Comparison of ENCODE assay signal across 24 cellular contexts in genomic region chr4:73673286-73673685, GRCh38. TPM values are rescaled to one million over a fixed set of nuclear protein-coding genes. Genes with fewer than 3 reads are reported as not detected.
A peak's percentile ranks its signal among the peaks of the same experiment; 100 is the strongest.
DNase-seq lines count a peak whose midpoint lies in the region; ATAC-seq and TF ChIP-seq lines count a peak whose summit lies in the region.
"Had no signal": no experiment of that assay in that cellular context is flagged by ENCODE, and none has a peak within 500 bp of the region (broad histone marks: within the 10 kb centered on the region; RNA-seq: fewer than 3 reads in every experiment).

No MANE protein-coding gene starts in this region.

- 78 to 80% methylated on average over 9 of the region's 9 CpGs for WGBS in heart right ventricle, 2 donors
- 97% methylated on average over 7 of the region's 9 CpGs for WGBS in mesenchymal stem cell

- H3K27me3 ChIP-seq in PC-3 (ENCODE audit: low read length) = no peaks in the 10 kb centered on the region
- H3K27me3 ChIP-seq in heart right ventricle = no peaks in the 10 kb centered on the region
- no peaks in the 10 kb centered on the region for H3K27me3 ChIP-seq in mesenchymal stem cell (ENCODE audit: control insufficient read depth in 1 of 2, insufficient read depth in 1 of 2, low read length in 2 of 2)
- H3K27me3 ChIP-seq: MG63, Peyer's patch had no signal

- POLR2A ChIA-PET in PC-3 (lab: Charles Lee; ENCODE audit: unreplicated experiment) = interaction anchor here (0.6 kb wide), 1 partner anchor 62 kb away, joined by 3 read pairs; no protein-coding TSS in a partner anchor

- H4K20me1 ChIP-seq in PC-3 (ENCODE audit: low read length) = no peaks in the 10 kb centered on the region

- peak overlapping the region; percentile 6 for H2BK15ac ChIP-seq in mesenchymal stem cell (ENCODE audit: low read depth, poor library complexity, severe bottlenecking)

- H4K8ac ChIP-seq in mesenchymal stem cell (ENCODE audit: low read length) = no peak overlapping the region

- no peak overlapping the region for H3K23ac ChIP-seq in mesenchymal stem cell (ENCODE audit: low read length in 2 of 2)

- no peak overlapping the region for H3K4ac ChIP-seq in mesenchymal stem cell (ENCODE audit: low read depth in 1 of 2, low read length in 2 of 2)

- H3K4me1 ChIP-seq in PC-3 (ENCODE audit: insufficient read depth, low read length) = peaks cover 48% of the 10 kb centered on the region
- H3K4me1 ChIP-seq in heart right ventricle = peaks cover 0 to 8% (median 0%) of the 10 kb centered on the region in 9 donors
- peaks cover 2% of the 10 kb centered on the region for H3K4me1 ChIP-seq in mesenchymal stem cell (ENCODE audit: control insufficient read depth, insufficient read depth, low read depth, low read length)
- H3K4me1 ChIP-seq: Peyer's patch had no signal

- intact Hi-C loops in PC-3 (cut with micrococcal nuclease) (no loop called here), heart right ventricle (cut with DNase I) (no loop called here)

- H3K9me2 ChIP-seq in PC-3 (replicated peaks; ENCODE audit: low read length) = no peaks in the 10 kb centered on the region

- H3K27ac ChIP-seq in PC-3 (ENCODE audit: low read length) (peak overlapping the region; percentile 84), epithelial cell of prostate (peak overlapping the region; percentile 48), heart right ventricle (peak overlapping the region in 3 of 10 donors; percentile 7 to 47 (median 31)), mesenchymal stem cell (ENCODE audit: low read length, poor library complexity, severe bottlenecking) (no peak overlapping the region)
- H3K27ac ChIP-seq: C4-2B, Peyer's patch had no signal

- H3K4me3 ChIP-seq in PC-3 (ENCODE audit: low read length) (no peak overlapping the region), heart right ventricle (no peak overlapping the region), mesenchymal stem cell (ENCODE audit: insufficient read depth in 1 of 2, low read depth in 1 of 2, low read length in 2 of 2) (no peak overlapping the region)
- H3K4me3 ChIP-seq: MG63, Peyer's patch had no signal

- H2AK5ac ChIP-seq in mesenchymal stem cell (ENCODE audit: low read length, severe bottlenecking) = peak overlapping the region; percentile 8

- H2BK5ac ChIP-seq in mesenchymal stem cell (ENCODE audit: low read depth, low read length, poor library complexity, severe bottlenecking) = no peak overlapping the region

- no peak overlapping the region for H2AFZ ChIP-seq in PC-3 (ENCODE audit: low read length)
- H2AFZ ChIP-seq in mesenchymal stem cell (ENCODE audit: low read depth, low read length) = no peak overlapping the region

- peak overlapping the region; percentile 42 for H3K9ac ChIP-seq in PC-3 (ENCODE audit: low read length)
- H3K9ac ChIP-seq in mesenchymal stem cell (ENCODE audit: low read length) = no peak overlapping the region

- H4K91ac ChIP-seq in mesenchymal stem cell (ENCODE audit: low read length) = no peak overlapping the region

- H3K4me2 ChIP-seq in PC-3 (ENCODE audit: low read length) (no peak overlapping the region), mesenchymal stem cell (ENCODE audit: low read length, poor library complexity, severe bottlenecking) (no peak overlapping the region)

- no peaks in the 10 kb centered on the region for H3K79me1 ChIP-seq in mesenchymal stem cell (replicated peaks; ENCODE audit: low read length, poor library complexity, severe bottlenecking)

- H2BK12ac ChIP-seq in mesenchymal stem cell (ENCODE audit: low read length in 2 of 2) = no peak overlapping the region

- H3F3A ChIP-seq in PC-3 (ENCODE audit: low read length, unreplicated experiment) = peaks cover 22% of the 10 kb centered on the region

- H3K18ac ChIP-seq in mesenchymal stem cell (ENCODE audit: low read depth in 1 of 2, low read length in 2 of 2) = peak overlapping the region in 1 of 2 experiments; percentile 87

- no peaks in the 10 kb centered on the region for H3K9me3 ChIP-seq in PC-3 (ENCODE audit: low read length)
- no peaks in the 10 kb centered on the region for H3K9me3 ChIP-seq in heart right ventricle
- H3K9me3 ChIP-seq in mesenchymal stem cell (ENCODE audit: control insufficient read depth, low read length) = no peaks in the 10 kb centered on the region
- H3K9me3 ChIP-seq: MG63, Peyer's patch had no signal

- H2BK120ac ChIP-seq in mesenchymal stem cell (ENCODE audit: low read depth, low read length) = no peak overlapping the region

- H3K36me3 ChIP-seq in PC-3 (ENCODE audit: low read depth, low read length) = no peaks in the 10 kb centered on the region
- H3K36me3 ChIP-seq in heart right ventricle = no peaks in the 10 kb centered on the region
- H3K36me3 ChIP-seq in mesenchymal stem cell (ENCODE audit: control insufficient read depth in 1 of 2, insufficient read depth in 2 of 2, low read depth in 1 of 2, low read length in 2 of 2) = no peaks in the 10 kb centered on the region
- H3K36me3 ChIP-seq: MG63, Peyer's patch had no signal

- DNase-seq in PC-3 = peak; percentile 96
- DNase-seq in epithelial cell of prostate (ENCODE audit: low read depth, low spot score) = no peak
- DNase-seq in heart right ventricle = no peak
- DNase-seq in mesenchymal stem cell = no peak
- no peak for DNase-seq in NCI-H2029 (lab: John Stamatoyannopoulos, UW)
- no peak for DNase-seq in NCI-H1092 treated with DMSO at 0.1 percent for 48 hours (lab: John Stamatoyannopoulos, UW)
- DNase-seq in activated CD4-positive, alpha-beta T cell treated with anti-CD3 and anti-CD28 coated beads for 4 hours = no peak
- DNase-seq in hepatic stellate cell (ENCODE audit: low spot score) = no peak
- DNase-seq: CD8-positive, alpha-beta T cell; DMS79 treated with DMSO at 0.1 percent for 48 hours; GF-D8; HCEC 1CT; KBM-7; MG63; NCI-H1417; NCI-H1694; NCI-H2081 treated with DMSO at 0.1 percent for 48 hours; NCI-H2171; NCI-H226; NCI-H510A; NCI-H69; Peyer's patch had no signal

- no peaks in the 10 kb centered on the region for H3K79me2 ChIP-seq in PC-3 (ENCODE audit: low read length)

- no TSS peak for BruUV-seq in PC-3 (replicated peaks; lab: Mats Ljungman, UMichigan)

- H3K14ac ChIP-seq in mesenchymal stem cell (ENCODE audit: low read length in 2 of 2) = no peak overlapping the region

- no peak for ATAC-seq in PC-3
- ATAC-seq in heart right ventricle = peak in 6 of 8 donors; percentile 28 to 70 (median 46)
- ATAC-seq: CD8-positive, alpha-beta T cell had no signal

- CTCF ChIA-PET in PC-3 (lab: Charles Lee) = no interaction called here

- TF ChIP-seq CTCF in PC-3 (conservative IDR thresholded peaks at IDR 0.05; ENCODE audit: low read depth, low read length) (no peak), heart right ventricle (IDR thresholded peaks at IDR 0.05) (no peak)

RNA-seq across cellular contexts. Expression of gene RASSF6, which starts 53.0 kb away (rescaled TPM):
- total RNA-seq in PC-3 (2014; rRNA removed) = 0.69 and 1.1 TPM in 2 replicates
- total RNA-seq in heart right ventricle = under 1 TPM in 1 of 10 donors, not detected in 9; 0.06 TPM
- not detected for polyA plus RNA-seq in heart right ventricle
- polyA plus RNA-seq in mesenchymal stem cell (2013, experiment 1 of 2) = 0.52 TPM
- 0.40 TPM for polyA plus RNA-seq in mesenchymal stem cell (2013, experiment 2 of 2)
- total RNA-seq: A673; CD8-positive, alpha-beta T cell had no signal
